ENCODE assay signal across 8 cellular contexts in the genomic region with DNA sequence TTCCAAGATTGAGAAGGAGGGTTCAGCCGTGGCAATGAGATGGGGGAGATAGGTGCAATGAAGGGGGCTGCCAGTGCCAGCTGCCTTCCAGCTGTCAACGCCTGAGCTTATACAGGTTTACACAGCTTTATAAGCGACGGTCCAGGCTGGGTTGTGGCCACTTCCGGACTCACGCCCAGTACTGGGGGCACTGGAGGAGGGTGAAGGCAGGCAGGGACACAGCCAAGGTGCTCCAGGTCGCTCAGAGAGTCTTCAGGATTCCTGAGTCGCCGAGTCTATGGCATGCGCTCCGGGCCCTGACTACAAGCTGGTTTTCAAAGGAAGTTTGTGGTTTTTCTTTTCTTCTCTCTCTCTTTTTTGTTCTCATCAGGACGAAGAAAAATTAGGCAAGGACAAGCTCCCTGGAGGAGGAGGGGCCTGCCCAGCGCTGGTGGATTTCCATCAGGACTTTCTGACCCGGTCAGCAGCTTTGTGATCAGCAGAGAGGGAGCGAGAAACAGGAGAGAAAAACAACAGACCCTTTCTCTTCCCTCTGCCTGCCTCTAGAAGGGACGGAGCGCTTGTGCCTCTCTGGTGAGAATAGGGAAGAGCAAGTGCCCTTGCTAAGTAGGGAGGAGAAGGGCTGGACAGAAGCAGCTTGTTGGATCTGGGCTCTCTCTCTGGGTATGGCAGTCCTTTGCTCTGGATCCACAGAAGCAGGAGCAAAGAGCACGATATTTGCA. TPM values are rescaled to one million over a fixed set of nuclear protein-coding genes. Genes with fewer than 3 reads are reported as not detected.
A peak's percentile ranks its signal among the peaks of the same experiment; 100 is the strongest.
DNase-seq lines count a peak whose midpoint lies in the region; ATAC-seq, FAIRE-seq and TF ChIP-seq lines count a peak whose summit lies in the region.

A gene with protein sequence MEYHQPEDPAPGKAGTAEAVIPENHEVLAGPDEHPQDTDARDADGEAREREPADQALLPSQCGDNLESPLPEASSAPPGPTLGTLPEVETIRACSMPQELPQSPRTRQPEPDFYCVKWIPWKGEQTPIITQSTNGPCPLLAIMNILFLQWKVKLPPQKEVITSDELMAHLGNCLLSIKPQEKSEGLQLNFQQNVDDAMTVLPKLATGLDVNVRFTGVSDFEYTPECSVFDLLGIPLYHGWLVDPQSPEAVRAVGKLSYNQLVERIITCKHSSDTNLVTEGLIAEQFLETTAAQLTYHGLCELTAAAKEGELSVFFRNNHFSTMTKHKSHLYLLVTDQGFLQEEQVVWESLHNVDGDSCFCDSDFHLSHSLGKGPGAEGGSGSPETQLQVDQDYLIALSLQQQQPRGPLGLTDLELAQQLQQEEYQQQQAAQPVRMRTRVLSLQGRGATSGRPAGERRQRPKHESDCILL (minus strand): TSS at position 572 of the 722 bp plus-strand sequence. CDS start 4,285 bp downstream, outside the sequence.

- H3K4me1 ChIP-seq in endothelial cell of umbilical vein (ENCODE audit: control insufficient read depth, extremely low read depth, insufficient read depth, low read length), result peaks cover 28% of the 10 kb centered on the region
- peaks cover 44% of the 10 kb centered on the region for H3K4me1 ChIP-seq in stomach smooth muscle (ENCODE audit: control insufficient read depth, insufficient read depth, low read length)

- H3K4me3 ChIP-seq in endothelial cell of umbilical vein (replicated peaks in 1 of 3; ENCODE audit: insufficient read depth in 1 of 3, low read depth in 1 of 3, low read length in 3 of 3) (peak within 1 kb of the TSS; percentile 35 to 51 (median 43)), stomach smooth muscle (ENCODE audit: low read length in 2 of 2) (peak within 1 kb of the TSS; percentile 86 to 99)

- CTCF ChIA-PET in activated B cell treated with CpG ODN at 0.5 μM for 24 hours (lab: Charles Lee), result interaction anchor here (0.6 to 2.6 kb wide), 7 partner anchors 8 to 447 kb away, joined by 3 to 19 read pairs (median 4); no protein-coding TSS in a partner anchor
- CTCF ChIA-PET in endothelial cell of umbilical vein (lab: Charles Lee), result interaction anchor here (0.7 to 3.7 kb wide), 33 partner anchors 8 to 750 kb away, joined by 3 to 127 read pairs (median 4); a partner anchor contains a TSS

- TSS peak; percentile 41 for BruUV-seq in endothelial cell of umbilical vein (replicated peaks; lab: Mats Ljungman, UMichigan)

- H4K20me1 ChIP-seq in endothelial cell of umbilical vein (replicated peaks; ENCODE audit: control insufficient read depth, extremely low read depth, insufficient read depth, low read length), result no peaks in the 10 kb centered on the region

- TF ChIP-seq POLR2A in endothelial cell of umbilical vein (IDR thresholded peaks at IDR 0.05; ENCODE audit: low read depth, low read length), result no peak

- no peaks in the 10 kb centered on the region for H3K9me3 ChIP-seq in endothelial cell of umbilical vein (replicated peaks; ENCODE audit: control insufficient read depth, insufficient read depth, low read length)
- no peaks in the 10 kb centered on the region for H3K9me3 ChIP-seq in stomach smooth muscle (ENCODE audit: control insufficient read depth in 2 of 2, low read length in 2 of 2)

- no peaks in the 10 kb centered on the region for H3K9me3 Mint-ChIP-seq in activated B cell treated with CpG ODN at 0.5 μM for 24 hours

- H3K36me3 Mint-ChIP-seq in activated B cell treated with CpG ODN at 0.5 μM for 24 hours (ENCODE audit: low read depth), result peaks cover 16% of the 10 kb centered on the region

- no peak for TF ChIP-seq CTCF in activated B cell treated with CpG ODN at 0.5 μM for 24 hours (IDR thresholded peaks at IDR 0.05)
- peak; percentile 40 to 62 for TF ChIP-seq CTCF in endothelial cell of umbilical vein (IDR thresholded peaks at IDR 0.05; ENCODE audit: extremely low read depth in 1 of 2, insufficient read depth in 1 of 2, low read depth in 1 of 2, low read length in 2 of 2)

- H3K9ac ChIP-seq in endothelial cell of umbilical vein (replicated peaks; ENCODE audit: extremely low read depth, insufficient read depth, low read length), result peak within 1 kb of the TSS; percentile 89
- H3K9ac ChIP-seq in stomach smooth muscle (ENCODE audit: low read length in 2 of 2), result peak within 1 kb of the TSS; percentile 59 to 95

- intact Hi-C loops in activated B cell treated with CpG ODN at 0.5 μM for 24 hours (cut with micrococcal nuclease), result loop anchor here (5.0 to 10.0 kb wide), 4 partner anchors 151 to 606 kb away; a partner anchor contains a TSS
- intact Hi-C loops in endothelial cell of umbilical vein (cut with micrococcal nuclease), result loop anchor here (1.0 kb wide), 1 partner anchor 27 kb away; no protein-coding TSS in a partner anchor

- H3K27ac ChIP-seq in endothelial cell of umbilical vein (ENCODE audit: insufficient read depth, low read depth, low read length) (peak within 1 kb of the TSS; percentile 88), stomach smooth muscle (ENCODE audit: low read length) (peak within 1 kb of the TSS; percentile 92)

- H3K27me3 Mint-ChIP-seq in activated B cell treated with CpG ODN at 0.5 μM for 24 hours, result no peaks in the 10 kb centered on the region

- peak within 1 kb of the TSS; percentile 95 for H2AFZ ChIP-seq in endothelial cell of umbilical vein (ENCODE audit: low read depth, low read length)

- peak within 1 kb of the TSS; percentile 93 for H3K27ac Mint-ChIP-seq in activated B cell treated with CpG ODN at 0.5 μM for 24 hours

- H3K4me1 Mint-ChIP-seq in activated B cell treated with CpG ODN at 0.5 μM for 24 hours, result peaks cover 68% of the 10 kb centered on the region

- dilution Hi-C loops in endothelial cell of umbilical vein (cut with MboI; ENCODE audit: extremely low pct_ligation_motif_present, low sequenced_read_pairs), result no loop called here

- FAIRE-seq in endothelial cell of umbilical vein (lab: Jason Lieb, UNC), result peak; percentile 93

- H3K36me3 ChIP-seq in endothelial cell of umbilical vein (ENCODE audit: control insufficient read depth in 2 of 2, extremely low read depth in 1 of 2, insufficient read depth in 2 of 2, low read length in 2 of 2) (no peaks in the 10 kb centered on the region), stomach smooth muscle (ENCODE audit: control insufficient read depth in 2 of 2, insufficient read depth in 2 of 2, low read length in 2 of 2) (peaks cover 8 to 10% of the 10 kb centered on the region in 2 donors)

- DNase-seq in DMS79 (lab: John Stamatoyannopoulos, UW) (peak; percentile 84), NCI-H446 treated with DMSO at 0.1 percent for 48 hours (lab: John Stamatoyannopoulos, UW) (peak; percentile 73), activated B cell treated with CpG ODN at 0.5 μM for 24 hours (peak; percentile 29), endothelial cell of umbilical vein (ENCODE audit: low read depth, low spot score) (peak; percentile 88), medulla oblongata (ENCODE audit: extremely low spot score) (peak; percentile 96)

- ATAC-seq in HG02610 (IDR thresholded peaks at IDR 0.05; ENCODE audit: unreplicated experiment) (peak; percentile 44), activated B cell treated with CpG ODN at 0.5 μM for 24 hours (ENCODE audit: low read depth) (peak; percentile 43), HG03439 (IDR thresholded peaks at IDR 0.05; ENCODE audit: unreplicated experiment) (no peak)

- H3K9me1 ChIP-seq in endothelial cell of umbilical vein (replicated peaks; ENCODE audit: control insufficient read depth, extremely low read depth, insufficient read depth, low read length), result no peaks in the 10 kb centered on the region

- peak within 1 kb of the TSS; percentile 87 for H3K4me2 ChIP-seq in endothelial cell of umbilical vein (ENCODE audit: insufficient read depth, low read length)

- no peaks in the 10 kb centered on the region for H3K27me3 ChIP-seq in endothelial cell of umbilical vein (ENCODE audit: control insufficient read depth in 2 of 2, insufficient read depth in 2 of 2, low read length in 2 of 2)
- no peaks in the 10 kb centered on the region for H3K27me3 ChIP-seq in stomach smooth muscle (ENCODE audit: control insufficient read depth in 1 of 2, insufficient read depth in 2 of 2, low read length in 2 of 2)

- H3K79me2 ChIP-seq in endothelial cell of umbilical vein (ENCODE audit: control insufficient read depth, insufficient read depth, low read length), result no peaks in the 10 kb centered on the region

- H3K4me3 Mint-ChIP-seq in activated B cell treated with CpG ODN at 0.5 μM for 24 hours, result peak within 1 kb of the TSS; percentile 98

- POLR2A ChIA-PET in activated B cell treated with CpG ODN at 0.5 μM for 24 hours (lab: Charles Lee), result interaction anchor here (1.0 to 1.9 kb wide), 11 partner anchors 10 to 643 kb away, joined by 3 to 8 read pairs (median 4); a partner anchor contains a TSS
- POLR2A ChIA-PET in endothelial cell of umbilical vein (lab: Charles Lee), result interaction anchor here (0.6 to 1.7 kb wide), 7 partner anchors 8 to 189 kb away, joined by 3 to 6 read pairs (median 4); no protein-coding TSS in a partner anchor

TF ChIP-seq in endothelial cell of umbilical vein, 7 proteins besides CTCF, POLR2A, EP300 and RAD21:
- no peak for TF ChIP-seq MYC (IDR thresholded peaks at IDR 0.05; ENCODE audit: low read depth, low read length)

RNA-seq across cellular contexts. Expression of the gene that starts here (rescaled TPM):
- total RNA-seq in activated B cell treated with CpG ODN at 0.5 μM for 24 hours (8.9 and 10.7 TPM in 2 replicates), endothelial cell of umbilical vein (11.7 and 12.0 TPM in 2 replicates)
- 15.4 and 16.1 TPM in 2 replicates for polyA plus RNA-seq in endothelial cell of umbilical vein
- polyA plus RNA-seq in endothelial cell of umbilical vein (2011; cell fraction: cytosol; rRNA removed), result 11.2 and 11.5 TPM in 2 replicates
- polyA plus RNA-seq in endothelial cell of umbilical vein (2011; cell fraction: nucleus; rRNA removed), result 21.3 and 26.7 TPM in 2 replicates
- polyA plus RNA-seq in endothelial cell of umbilical vein (2012), result 8.4 and 10.3 TPM in 2 replicates
- polyA minus RNA-seq in endothelial cell of umbilical vein, result 15.4 and 22.7 TPM in 2 replicates
- polyA minus RNA-seq in endothelial cell of umbilical vein (2011; cell fraction: cytosol; rRNA and poly(A)+ RNA removed), result 7.9 TPM
- 10.0 and 10.7 TPM in 2 replicates for polyA minus RNA-seq in endothelial cell of umbilical vein (2011; cell fraction: nucleus; rRNA and poly(A)+ RNA removed)

Comparison
In these comparisons a context has a peak if more than half of its experiments do, and no peak if none do; other contexts are left out.
1. DNase-seq: peak in every context shown above with its lines; median percentile 96 in medulla oblongata; 88 in endothelial cell of umbilical vein; 84 in DMS79; 73 in NCI-H446 treated with DMSO at 0.1 percent for 48 hours; 29 in activated B cell treated with CpG ODN at 0.5 μM for 24 hours.